ENCODE assay signal across 13 cellular contexts in genomic region chr5:93674866-93675457, GRCh38.
DNase-seq lines count a peak whose midpoint lies in the region; ATAC-seq and TF ChIP-seq lines count a peak whose summit lies in the region.
"Had no signal": no experiment of that assay in that cellular context is flagged by ENCODE, and none has a peak within 500 bp of the region (broad histone marks: within the 10 kb centered on the region; RNA-seq: fewer than 3 reads in every experiment).

No MANE protein-coding gene starts in this region.

- H3K9me3 Mint-ChIP-seq in brain = no peaks in the 10 kb centered on the region
- H3K9me3 Mint-ChIP-seq in activated T-cell treated with anti-CD3 and anti-CD28 coated beads, Interleukin-2, amount 50 U/mL, for 24 hours = no peaks in the 10 kb centered on the region
- H3K9me3 Mint-ChIP-seq: CD8-positive, alpha-beta T cell; naive B cell; WTC11 had no signal

- no peak overlapping the region for H3K4me3 Mint-ChIP-seq in brain
- no peak overlapping the region for H3K4me3 Mint-ChIP-seq in activated T-cell treated with anti-CD3 and anti-CD28 coated beads, Interleukin-2, amount 50 U/mL, for 24 hours
- H3K4me3 Mint-ChIP-seq: CD8-positive, alpha-beta T cell; naive B cell; WTC11 had no signal

- peak; percentile 63 for ATAC-seq in GM19351 (IDR thresholded peaks at IDR 0.05; ENCODE audit: unreplicated experiment)
- peak; percentile 66 for ATAC-seq in GM21737 (IDR thresholded peaks at IDR 0.05; ENCODE audit: unreplicated experiment)
- ATAC-seq in HG03159 (IDR thresholded peaks at IDR 0.05; ENCODE audit: unreplicated experiment) = peak; percentile 66
- ATAC-seq in left colon = no peak
- ATAC-seq: CD8-positive, alpha-beta T cell; gastroesophageal sphincter; WTC11 had no signal

- no peaks in the 10 kb centered on the region for H3K27me3 Mint-ChIP-seq in brain
- H3K27me3 Mint-ChIP-seq in activated T-cell treated with anti-CD3 and anti-CD28 coated beads, Interleukin-2, amount 50 U/mL, for 24 hours = no peaks in the 10 kb centered on the region
- H3K27me3 Mint-ChIP-seq: naive B cell had no signal

- no peaks in the 10 kb centered on the region for H3K36me3 Mint-ChIP-seq in brain
- H3K36me3 Mint-ChIP-seq in activated T-cell treated with anti-CD3 and anti-CD28 coated beads, Interleukin-2, amount 50 U/mL, for 24 hours (ENCODE audit: low read depth) = peaks cover 3% of the 10 kb centered on the region
- H3K36me3 Mint-ChIP-seq: WTC11 had no signal

- intact Hi-C loops in left colon (cut with DNase I, micrococcal nuclease) = no loop called here

- TF ChIP-seq CTCF in brain (conservative IDR thresholded peaks at IDR 0.05) = no peak

- no peak for DNase-seq in NCI-H510A treated with DMSO at 0.1 percent for 48 hours (lab: John Stamatoyannopoulos, UW)
- DNase-seq in activated T-cell treated with anti-CD3 and anti-CD28 coated beads, Interleukin-2, amount 50 U/mL, for 24 hours = no peak
- DNase-seq in left colon = no peak
- DNase-seq: activated T-cell treated with anti-CD3 and anti-CD28 coated beads, Interleukin-2, amount 50 U/mL, for 1 hour; CD8-positive, alpha-beta T cell; naive B cell; testis had no signal

- peak overlapping the region in 3 of 5 experiments; percentile 50 to 76 (median 72) for H3K27ac Mint-ChIP-seq in brain
- no peak overlapping the region for H3K27ac Mint-ChIP-seq in activated T-cell treated with anti-CD3 and anti-CD28 coated beads, Interleukin-2, amount 50 U/mL, for 24 hours
- H3K27ac Mint-ChIP-seq: CD8-positive, alpha-beta T cell; WTC11 had no signal

- H3K4me1 Mint-ChIP-seq in brain = peaks cover 56% of the 10 kb centered on the region
- H3K4me1 Mint-ChIP-seq in activated T-cell treated with anti-CD3 and anti-CD28 coated beads, Interleukin-2, amount 50 U/mL, for 24 hours (ENCODE audit: low read depth) = no peaks in the 10 kb centered on the region
